Comparison of ENCODE assay signal across 2 cellular contexts in the genomic region with DNA sequence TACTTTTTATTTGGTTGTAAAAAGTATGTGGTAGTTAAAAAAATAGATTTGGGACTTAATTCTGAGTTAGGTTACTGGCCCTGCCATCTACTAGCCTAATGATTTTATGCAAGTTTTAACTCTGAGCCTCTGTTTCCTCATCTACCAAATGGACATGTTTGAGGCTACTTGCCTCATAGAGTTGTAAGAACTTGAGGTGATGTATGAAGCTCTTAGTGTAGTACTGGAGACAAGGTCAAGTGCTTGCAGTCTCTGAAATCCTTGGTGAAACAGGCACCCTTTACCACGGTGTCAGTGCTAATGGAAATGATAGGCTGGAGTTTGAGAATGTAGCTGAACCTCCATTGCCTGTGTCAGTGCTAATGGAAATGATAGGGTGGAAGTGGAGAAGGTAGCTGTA.
TF ChIP-seq lines count a peak whose summit lies in the region.

No MANE protein-coding gene starts in this region.

TF ChIP-seq in A549, 52 proteins besides CTCF, POLR2A, EP300 and RAD21:
- TF ChIP-seq PHF8 (IDR thresholded peaks at IDR 0.05; ENCODE audit: borderline replicate concordance, low read depth) (no peak), HEYL (CRISPR knock-in tag; IDR thresholded peaks at IDR 0.05) (no peak), HDAC2 (IDR thresholded peaks at IDR 0.05) (no peak), MAFK (IDR thresholded peaks at IDR 0.05; ENCODE audit: partially characterized antibody) (no peak), E2F6 (IDR thresholded peaks at IDR 0.05; ENCODE audit: borderline replicate concordance, low read depth) (no peak)

TF ChIP-seq in K562, 482 proteins besides CTCF, POLR2A, EP300 and RAD21:
- no peak for TF ChIP-seq SP2 (IDR thresholded peaks at IDR 0.05; ENCODE audit: extremely low read depth, low read depth, low read length, poor library complexity, severe bottlenecking)
- peak; percentile 61 for TF ChIP-seq RBM25 (IDR thresholded peaks at IDR 0.05; ENCODE audit: low read depth, low read length, severe bottlenecking)
- no peak for TF ChIP-seq TOE1 (IDR thresholded peaks at IDR 0.05; ENCODE audit: borderline replicate concordance)
- TF ChIP-seq TOE1 (CRISPR knock-in tag; IDR thresholded peaks at IDR 0.05; ENCODE audit: borderline replicate concordance, low read depth): no peak
- no peak for TF ChIP-seq ZNF57 (CRISPR knock-in tag; IDR thresholded peaks at IDR 0.05)
- no peak for TF ChIP-seq FOXK1 (CRISPR knock-in tag; IDR thresholded peaks at IDR 0.05; ENCODE audit: borderline replicate concordance)
- no peak for TF ChIP-seq SNRNP70 (optimal IDR thresholded peaks at IDR 0.05; ENCODE audit: low read depth, low read length)
- TF ChIP-seq SMAD2 (IDR thresholded peaks at IDR 0.05; ENCODE audit: low read depth, low read length): no peak
